In the genomic region with DNA sequence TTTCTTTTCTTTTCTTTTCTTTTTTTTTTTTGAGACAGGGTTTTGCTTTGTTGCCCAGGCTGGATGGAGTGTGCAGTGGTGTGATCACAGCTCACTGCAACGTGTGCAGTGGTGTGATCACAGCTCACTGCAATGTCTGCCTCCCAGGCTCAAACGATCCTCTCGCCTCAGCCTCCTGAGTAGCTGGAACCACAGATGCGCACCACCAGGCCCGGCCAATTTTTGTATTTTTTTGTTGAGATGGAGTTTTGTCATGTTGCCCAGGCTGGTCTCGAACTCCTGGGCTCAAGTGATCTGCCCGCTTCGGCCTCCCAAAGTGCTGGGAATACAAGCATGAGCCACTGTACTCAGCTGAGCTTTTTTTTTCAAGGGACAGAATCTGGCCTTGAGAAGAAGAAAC, we compare ENCODE assay signal across 18 cellular contexts. TPM values are rescaled to one million over a fixed set of nuclear protein-coding genes. Genes with fewer than 3 reads are reported as not detected.
DNase-seq lines count a peak whose midpoint lies in the region; ATAC-seq, FAIRE-seq and TF ChIP-seq lines count a peak whose summit lies in the region.
"Had no signal": no experiment of that assay in that cellular context is flagged by ENCODE, and none has a peak within 500 bp of the region (broad histone marks: within the 10 kb centered on the region; RNA-seq: fewer than 3 reads in every experiment).

No MANE protein-coding gene starts in this region.

- intact Hi-C loops in endothelial cell of umbilical vein (cut with micrococcal nuclease): no loop called here

- DNase-seq in H9 (peak; percentile 4), endothelial cell of umbilical vein (ENCODE audit: low read depth, low spot score) (peak; percentile 0), mesothelial cell of epicardium (ENCODE audit: low spot score in 2 of 2, unreplicated experiment in 2 of 2) (peak in 1 of 2 experiments; percentile 16), type B pancreatic cell (ENCODE audit: extremely low spot score, unreplicated experiment) (peak; percentile 34), HuH-7.5 (ENCODE audit: low spot score) (no peak), D721Med (ENCODE audit: insufficient read length, low spot score) (no peak)
- DNase-seq: ACHN; CD4-positive, CD25-positive, alpha-beta regulatory T cell; DMS79 treated with DMSO at 0.1 percent for 48 hours; GDM1; HCEC 1CT had no signal

- H2AFZ ChIP-seq in H9 (ENCODE audit: low read length) (no peak overlapping the region), endothelial cell of umbilical vein (ENCODE audit: low read depth, low read length) (no peak overlapping the region)

- H3K4ac ChIP-seq in H9 (ENCODE audit: low read depth, low read length): no peak overlapping the region

- H3K9me1 ChIP-seq in endothelial cell of umbilical vein (replicated peaks; ENCODE audit: control insufficient read depth, extremely low read depth, insufficient read depth, low read length): no peaks in the 10 kb centered on the region

- H3K79me1 ChIP-seq in H9 (ENCODE audit: insufficient read depth, low read depth, low read length, poor library complexity, severe bottlenecking): peaks cover 9% of the 10 kb centered on the region

- no peak for TF ChIP-seq POLR2A in endothelial cell of umbilical vein (IDR thresholded peaks at IDR 0.05; ENCODE audit: low read depth, low read length)

- no peak overlapping the region for H4K8ac ChIP-seq in H9 (replicated peaks; ENCODE audit: insufficient read length, low read depth, low read length)

- H3K4me2 ChIP-seq in H9 (ENCODE audit: insufficient read depth, insufficient read length, low read length) (no peak overlapping the region), endothelial cell of umbilical vein (ENCODE audit: insufficient read depth, low read length) (no peak overlapping the region)
- H3K4me2 ChIP-seq: BLaER1 treated with 17β-estradiol and CSF1 and Interleukin-3, amounts not matched to agents 10 nM and 100 nM had no signal

- H2BK20ac ChIP-seq in H9 (ENCODE audit: low read depth, low read length, poor library complexity, severe bottlenecking): no peak overlapping the region

- FAIRE-seq in endothelial cell of umbilical vein (lab: Jason Lieb, UNC) (no peak), D721Med (lab: Jason Lieb, UNC) (no peak)
- FAIRE-seq: GM12892, GM19239, H1, K562 had no signal

- H3K9me3 ChIP-seq in H9 (ENCODE audit: control insufficient read depth, low read depth, low read length) (no peaks in the 10 kb centered on the region), endothelial cell of umbilical vein (replicated peaks; ENCODE audit: control insufficient read depth, insufficient read depth, low read length) (no peaks in the 10 kb centered on the region)
- H3K9me3 ChIP-seq: BLaER1 treated with 17β-estradiol and CSF1 and Interleukin-3, amounts not matched to agents 10 nM and 100 nM had no signal

- H3T11ph ChIP-seq in H9 (ENCODE audit: low read length): no peak overlapping the region

- H3K79me2 ChIP-seq in H9 (ENCODE audit: insufficient read depth, low read length) (peaks cover 29% of the 10 kb centered on the region), endothelial cell of umbilical vein (ENCODE audit: control insufficient read depth, insufficient read depth, low read length) (peaks cover 55% of the 10 kb centered on the region)

- H3K27me3 ChIP-seq in H9 (ENCODE audit: insufficient read depth, low read length) (no peaks in the 10 kb centered on the region), endothelial cell of umbilical vein (ENCODE audit: control insufficient read depth in 2 of 2, insufficient read depth in 2 of 2, low read length in 2 of 2) (no peaks in the 10 kb centered on the region)
- H3K27me3 ChIP-seq: BLaER1 treated with 17β-estradiol and CSF1 and Interleukin-3, amounts not matched to agents 10 nM and 100 nM had no signal

- no peak overlapping the region for H2BK12ac ChIP-seq in H9 (ENCODE audit: insufficient read length, low read depth, low read length)

- TF ChIP-seq CTCF in H9 (conservative IDR thresholded peaks at IDR 0.05) (no peak), endothelial cell of umbilical vein (IDR thresholded peaks at IDR 0.05; ENCODE audit: extremely low read depth in 1 of 2, insufficient read depth in 1 of 2, low read depth in 1 of 2, low read length in 2 of 2) (no peak), mesothelial cell of epicardium (IDR thresholded peaks at IDR 0.05; ENCODE audit: unreplicated experiment) (no peak), type B pancreatic cell (conservative IDR thresholded peaks at IDR 0.05) (no peak), D721Med (IDR thresholded peaks at IDR 0.05; ENCODE audit: insufficient read depth, missing control alignments) (no peak)

- no CpG with 5 or more reads among the region's 8 CpGs for WGBS in H9 (ENCODE audit: extremely low coverage, insufficient read length, low lambda C conversion rate)

- CTCF ChIA-PET in endothelial cell of umbilical vein (lab: Charles Lee): interaction anchor here (1.0 to 3.5 kb wide), 6 partner anchors 9 to 63 kb away, joined by 3 to 21 read pairs (median 8); no protein-coding TSS in a partner anchor

- H4K91ac ChIP-seq in H9 (ENCODE audit: insufficient read length, low read depth, low read length): no peak overlapping the region

- BruUV-seq in endothelial cell of umbilical vein (replicated peaks; lab: Mats Ljungman, UMichigan): no TSS peak

- H2AK5ac ChIP-seq in H9 (ENCODE audit: insufficient read length, low read length): no peak overlapping the region

- H3K18ac ChIP-seq in H9 (ENCODE audit: insufficient read length, low read depth, low read length): no peak overlapping the region

- POLR2A ChIA-PET in endothelial cell of umbilical vein (lab: Charles Lee): interaction anchor here (0.7 kb wide), 1 partner anchor 15 kb away, joined by 3 read pairs; no protein-coding TSS in a partner anchor

- peaks cover 20 to 32% of the 10 kb centered on the region in 2 experiments for H3K4me1 Mint-ChIP-seq in H9
- peaks cover 8% of the 10 kb centered on the region for H3K4me1 Mint-ChIP-seq in mesothelial cell of epicardium
- H3K4me1 Mint-ChIP-seq in type B pancreatic cell (ENCODE audit: unreplicated experiment): peaks cover 11% of the 10 kb centered on the region

- H3K4me3 Mint-ChIP-seq in H9 (no peak overlapping the region), mesothelial cell of epicardium (no peak overlapping the region), type B pancreatic cell (no peak overlapping the region)
- H3K4me3 Mint-ChIP-seq: CD4-positive, CD25-positive, alpha-beta regulatory T cell had no signal

- no peak overlapping the region for H3K27ac ChIP-seq in H9 (ENCODE audit: insufficient read length, low read depth, low read length)
- no peak overlapping the region for H3K27ac ChIP-seq in endothelial cell of umbilical vein (ENCODE audit: insufficient read depth, low read depth, low read length)
- H3K27ac ChIP-seq: BLaER1 treated with 17β-estradiol and CSF1 and Interleukin-3, amounts not matched to agents 10 nM and 100 nM; HL-60 had no signal

- no peak overlapping the region for H3K4me3 ChIP-seq in endothelial cell of umbilical vein (replicated peaks in 1 of 3; ENCODE audit: insufficient read depth in 1 of 3, low read depth in 1 of 3, low read length in 3 of 3)
- H3K4me3 ChIP-seq: BLaER1 treated with 17β-estradiol and CSF1 and Interleukin-3, amounts not matched to agents 10 nM and 100 nM; K562 had no signal

- peaks cover 0 to 2% of the 10 kb centered on the region in 2 experiments for H3K36me3 ChIP-seq in endothelial cell of umbilical vein (ENCODE audit: control insufficient read depth in 2 of 2, extremely low read depth in 1 of 2, insufficient read depth in 2 of 2, low read length in 2 of 2)

- H3K27me3 Mint-ChIP-seq in H9 (ENCODE audit: low read depth) (no peaks in the 10 kb centered on the region), mesothelial cell of epicardium (ENCODE audit: low read depth) (no peaks in the 10 kb centered on the region), type B pancreatic cell (no peaks in the 10 kb centered on the region)

- no peak overlapping the region for H3K56ac ChIP-seq in H9 (ENCODE audit: insufficient read length, low read depth, low read length)

- H3K9ac ChIP-seq in H9 (ENCODE audit: extremely low read depth, insufficient read length, low read length) (no peak overlapping the region), endothelial cell of umbilical vein (replicated peaks; ENCODE audit: extremely low read depth, insufficient read depth, low read length) (no peak overlapping the region)
- H3K9ac ChIP-seq: BLaER1 treated with 17β-estradiol and CSF1 and Interleukin-3, amounts not matched to agents 10 nM and 100 nM had no signal

- peak overlapping the region in 2 of 3 experiments; percentile 33 to 40; a peak in 2 of 7 replicates for H3K27ac Mint-ChIP-seq in H9
- peak overlapping the region; percentile 34 for H3K27ac Mint-ChIP-seq in mesothelial cell of epicardium
- no peak overlapping the region for H3K27ac Mint-ChIP-seq in type B pancreatic cell
- H3K27ac Mint-ChIP-seq: CD4-positive, CD25-positive, alpha-beta regulatory T cell had no signal

- dilution Hi-C loops in endothelial cell of umbilical vein (cut with MboI; ENCODE audit: extremely low pct_ligation_motif_present, low sequenced_read_pairs): no loop called here

- H2BK5ac ChIP-seq in H9 (ENCODE audit: insufficient read length, low read length): no peak overlapping the region

- H3K4me1 ChIP-seq in H9 (ENCODE audit: insufficient read depth, low read length) (peaks cover 2% of the 10 kb centered on the region; the same call in 1 of the 2 replicates), endothelial cell of umbilical vein (ENCODE audit: control insufficient read depth, extremely low read depth, insufficient read depth, low read length) (peaks cover 16% of the 10 kb centered on the region)

- no peaks in the 10 kb centered on the region for H3K9me3 Mint-ChIP-seq in H9
- no peaks in the 10 kb centered on the region for H3K9me3 Mint-ChIP-seq in mesothelial cell of epicardium
- no peaks in the 10 kb centered on the region for H3K9me3 Mint-ChIP-seq in type B pancreatic cell
- H3K9me3 Mint-ChIP-seq: CD4-positive, CD25-positive, alpha-beta regulatory T cell had no signal

- no peak overlapping the region for H2BK120ac ChIP-seq in H9 (ENCODE audit: low read depth, low read length, poor library complexity, severe bottlenecking)

- H3K14ac ChIP-seq in H9 (ENCODE audit: insufficient read depth, low read length): no peak overlapping the region

- H3K36me3 Mint-ChIP-seq in H9 (ENCODE audit: insufficient read depth in 1 of 3, low read depth in 3 of 3) (peaks cover 30 to 41% (median 35%) of the 10 kb centered on the region in 3 experiments), mesothelial cell of epicardium (peaks cover 14% of the 10 kb centered on the region), type B pancreatic cell (peaks cover 16% of the 10 kb centered on the region)

- no peak overlapping the region for H4K5ac ChIP-seq in H9 (ENCODE audit: insufficient read length, low read depth, low read length)

- no peak overlapping the region for H2BK15ac ChIP-seq in H9 (ENCODE audit: low read depth, low read length)

- ATAC-seq in GM18870 (IDR thresholded peaks at IDR 0.05; ENCODE audit: unreplicated experiment): no peak
- ATAC-seq: K562 had no signal

- H4K20me1 ChIP-seq in H9 (ENCODE audit: control insufficient read depth, insufficient read depth, insufficient read length): no peaks in the 10 kb centered on the region
- H4K20me1 ChIP-seq in endothelial cell of umbilical vein (replicated peaks; ENCODE audit: control insufficient read depth, extremely low read depth, insufficient read depth, low read length): no peaks in the 10 kb centered on the region
- H4K20me1 ChIP-seq: BLaER1 treated with 17β-estradiol and CSF1 and Interleukin-3, amounts not matched to agents 10 nM and 100 nM had no signal

- no peak overlapping the region for H3K23ac ChIP-seq in H9 (ENCODE audit: insufficient read length, low read depth, low read length)

- H3K23me2 ChIP-seq in H9 (ENCODE audit: insufficient read length, low read depth, low read length, poor library complexity, severe bottlenecking): no peaks in the 10 kb centered on the region

RNA-seq across cellular contexts. Expression of gene TJP2, which starts 36.8 kb away (rescaled TPM):
- total RNA-seq in H9 (2021) (130 and 133 TPM in 2 replicates), endothelial cell of umbilical vein (167 and 168 TPM in 2 replicates), mesothelial cell of epicardium (56.5 to 58.0 TPM (median 57.9 TPM) in 3 replicates), type B pancreatic cell (ENCODE audit: low replicate concordance) (85.2 and 187 TPM in 2 replicates)
- 75.2 and 83.0 TPM in 2 replicates for polyA plus RNA-seq in endothelial cell of umbilical vein
- 66.2 and 67.4 TPM in 2 replicates for polyA plus RNA-seq in endothelial cell of umbilical vein (2011; cell fraction: cytosol; rRNA removed)
- 166 and 182 TPM in 2 replicates for polyA plus RNA-seq in endothelial cell of umbilical vein (2011; cell fraction: nucleus; rRNA removed)
- polyA plus RNA-seq in endothelial cell of umbilical vein (2012): 103 and 130 TPM in 2 replicates
- polyA minus RNA-seq in endothelial cell of umbilical vein: 125 and 131 TPM in 2 replicates
- polyA minus RNA-seq in endothelial cell of umbilical vein (2011; cell fraction: cytosol; rRNA and poly(A)+ RNA removed): 22.0 TPM
- polyA minus RNA-seq in endothelial cell of umbilical vein (2011; cell fraction: nucleus; rRNA and poly(A)+ RNA removed): 133 and 134 TPM in 2 replicates

Comparison
In these comparisons a context has a peak if more than half of its experiments do, and no peak if none do; other contexts are left out.
1. DNase-seq: peak in H9 (single experiment), endothelial cell of umbilical vein (single experiment) and type B pancreatic cell (single experiment); none in HuH-7.5 (single experiment) and D721Med (single experiment).